ENCODE assay signal across 1 cellular context in genomic region chrX:24081661-24082154, GRCh38.
TF ChIP-seq lines count a peak whose summit lies in the region.

No MANE protein-coding gene starts in this region.

TF ChIP-seq in K562, 482 proteins besides CTCF, POLR2A, EP300 and RAD21 (continued from another document):
- TF ChIP-seq, protein P1, sequence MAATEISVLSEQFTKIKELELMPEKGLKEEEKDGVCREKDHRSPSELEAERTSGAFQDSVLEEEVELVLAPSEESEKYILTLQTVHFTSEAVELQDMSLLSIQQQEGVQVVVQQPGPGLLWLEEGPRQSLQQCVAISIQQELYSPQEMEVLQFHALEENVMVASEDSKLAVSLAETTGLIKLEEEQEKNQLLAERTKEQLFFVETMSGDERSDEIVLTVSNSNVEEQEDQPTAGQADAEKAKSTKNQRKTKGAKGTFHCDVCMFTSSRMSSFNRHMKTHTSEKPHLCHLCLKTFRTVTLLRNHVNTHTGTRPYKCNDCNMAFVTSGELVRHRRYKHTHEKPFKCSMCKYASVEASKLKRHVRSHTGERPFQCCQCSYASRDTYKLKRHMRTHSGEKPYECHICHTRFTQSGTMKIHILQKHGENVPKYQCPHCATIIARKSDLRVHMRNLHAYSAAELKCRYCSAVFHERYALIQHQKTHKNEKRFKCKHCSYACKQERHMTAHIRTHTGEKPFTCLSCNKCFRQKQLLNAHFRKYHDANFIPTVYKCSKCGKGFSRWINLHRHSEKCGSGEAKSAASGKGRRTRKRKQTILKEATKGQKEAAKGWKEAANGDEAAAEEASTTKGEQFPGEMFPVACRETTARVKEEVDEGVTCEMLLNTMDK (IDR thresholded peaks at IDR 0.05; ENCODE audit: borderline replicate concordance, insufficient read depth, low read depth, low read length, poor library complexity, severe bottlenecking): peak; percentile 30
- TF ChIP-seq ZNF444 (CRISPR knock-in tag; IDR thresholded peaks at IDR 0.05) (no peak), ADNP (tag; IDR thresholded peaks at IDR 0.05) (no peak; the same call in 1 of the 2 replicates), ARNT (IDR thresholded peaks at IDR 0.05) (no peak), ZNF311 (CRISPR knock-in tag; IDR thresholded peaks at IDR 0.05) (no peak), PTRF (tag; IDR thresholded peaks at IDR 0.05) (no peak), YY1 (IDR thresholded peaks at IDR 0.05; ENCODE audit: borderline replicate concordance in 1 of 3, control insufficient read depth in 1 of 3, extremely low read depth in 1 of 3, insufficient read depth in 3 of 3, insufficient read length in 1 of 3, insufficient replicate concordance in 2 of 3, low read depth in 1 of 3, low read length in 2 of 3) (peak in 2 of 3 experiments; percentile 40 to 42), RFX1 (IDR thresholded peaks at IDR 0.05) (no peak), FOXM1 (IDR thresholded peaks at IDR 0.05; ENCODE audit: low read depth) (no peak), FOXM1 (CRISPR knock-in tag; IDR thresholded peaks at IDR 0.05; ENCODE audit: low read depth) (no peak), ATF1 (CRISPR knock-in tag; IDR thresholded peaks at IDR 0.05) (no peak), ATF1 (tag; IDR thresholded peaks at IDR 0.05) (no peak), ZNF217 (CRISPR knock-in tag; IDR thresholded peaks at IDR 0.05) (no peak), POLR2B (IDR thresholded peaks at IDR 0.05; ENCODE audit: low read depth, partially characterized antibody) (no peak), ZNF3 (CRISPR knock-in tag; IDR thresholded peaks at IDR 0.05) (no peak), TRIM24 (IDR thresholded peaks at IDR 0.05) (no peak), POLR2G (IDR thresholded peaks at IDR 0.05; ENCODE audit: low read depth, low read length) (no peak; the same call in 1 of the 2 replicates), TRIM28 (IDR thresholded peaks at IDR 0.05) (no peak), HDAC3 (IDR thresholded peaks at IDR 0.05; ENCODE audit: borderline replicate concordance, partially characterized antibody) (no peak), ZNF212 (CRISPR knock-in tag; IDR thresholded peaks at IDR 0.05) (no peak), ZNF395 (CRISPR knock-in tag; IDR thresholded peaks at IDR 0.05) (no peak), BCL6 (CRISPR knock-in tag; IDR thresholded peaks at IDR 0.05) (no peak), PATZ1 (CRISPR knock-in tag; IDR thresholded peaks at IDR 0.05; ENCODE audit: borderline replicate concordance) (no peak), CTBP1 (IDR thresholded peaks at IDR 0.05; ENCODE audit: borderline replicate concordance) (0 out of 2 replicates have a peak, but pooled peaks have one; percentile 12), GABPA (tag; conservative IDR thresholded peaks at IDR 0.05; ENCODE audit: low read depth) (no peak), ETV5 (CRISPR knock-in tag; IDR thresholded peaks at IDR 0.05; ENCODE audit: low read depth) (no peak), SAP30 (IDR thresholded peaks at IDR 0.05; ENCODE audit: borderline replicate concordance, insufficient read depth, low read depth, low read length, poor library complexity, severe bottlenecking) (no peak), IFI16 (CRISPR knock-in tag; IDR thresholded peaks at IDR 0.05) (no peak), EZH2 (IDR thresholded peaks at IDR 0.05; ENCODE audit: borderline replicate concordance, low read depth, low read length) (no peak), ETV6 (IDR thresholded peaks at IDR 0.05; ENCODE audit: borderline replicate concordance in 1 of 2, low read depth in 2 of 2, low read length in 1 of 2) (no peak), ETV6 (CRISPR knock-in tag; IDR thresholded peaks at IDR 0.05; ENCODE audit: borderline replicate concordance) (no peak), PHF8 (IDR thresholded peaks at IDR 0.05; ENCODE audit: borderline replicate concordance, low read length) (no peak)
- TF ChIP-seq, protein P2, sequence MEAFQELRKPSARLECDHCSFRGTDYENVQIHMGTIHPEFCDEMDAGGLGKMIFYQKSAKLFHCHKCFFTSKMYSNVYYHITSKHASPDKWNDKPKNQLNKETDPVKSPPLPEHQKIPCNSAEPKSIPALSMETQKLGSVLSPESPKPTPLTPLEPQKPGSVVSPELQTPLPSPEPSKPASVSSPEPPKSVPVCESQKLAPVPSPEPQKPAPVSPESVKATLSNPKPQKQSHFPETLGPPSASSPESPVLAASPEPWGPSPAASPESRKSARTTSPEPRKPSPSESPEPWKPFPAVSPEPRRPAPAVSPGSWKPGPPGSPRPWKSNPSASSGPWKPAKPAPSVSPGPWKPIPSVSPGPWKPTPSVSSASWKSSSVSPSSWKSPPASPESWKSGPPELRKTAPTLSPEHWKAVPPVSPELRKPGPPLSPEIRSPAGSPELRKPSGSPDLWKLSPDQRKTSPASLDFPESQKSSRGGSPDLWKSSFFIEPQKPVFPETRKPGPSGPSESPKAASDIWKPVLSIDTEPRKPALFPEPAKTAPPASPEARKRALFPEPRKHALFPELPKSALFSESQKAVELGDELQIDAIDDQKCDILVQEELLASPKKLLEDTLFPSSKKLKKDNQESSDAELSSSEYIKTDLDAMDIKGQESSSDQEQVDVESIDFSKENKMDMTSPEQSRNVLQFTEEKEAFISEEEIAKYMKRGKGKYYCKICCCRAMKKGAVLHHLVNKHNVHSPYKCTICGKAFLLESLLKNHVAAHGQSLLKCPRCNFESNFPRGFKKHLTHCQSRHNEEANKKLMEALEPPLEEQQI (IDR thresholded peaks at IDR 0.05): no peak
- TF ChIP-seq, protein P3, sequence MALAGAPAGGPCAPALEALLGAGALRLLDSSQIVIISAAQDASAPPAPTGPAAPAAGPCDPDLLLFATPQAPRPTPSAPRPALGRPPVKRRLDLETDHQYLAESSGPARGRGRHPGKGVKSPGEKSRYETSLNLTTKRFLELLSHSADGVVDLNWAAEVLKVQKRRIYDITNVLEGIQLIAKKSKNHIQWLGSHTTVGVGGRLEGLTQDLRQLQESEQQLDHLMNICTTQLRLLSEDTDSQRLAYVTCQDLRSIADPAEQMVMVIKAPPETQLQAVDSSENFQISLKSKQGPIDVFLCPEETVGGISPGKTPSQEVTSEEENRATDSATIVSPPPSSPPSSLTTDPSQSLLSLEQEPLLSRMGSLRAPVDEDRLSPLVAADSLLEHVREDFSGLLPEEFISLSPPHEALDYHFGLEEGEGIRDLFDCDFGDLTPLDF (CRISPR knock-in tag; IDR thresholded peaks at IDR 0.05): no peak
TF ChIP-seq in K562: peak in this region for 18.
